Comparison of ENCODE assay signal across 19 cellular contexts in genomic region chr5:169339869-169340268, GRCh38. TPM values are rescaled to one million over a fixed set of nuclear protein-coding genes. Genes with fewer than 3 reads are reported as not detected.
DNase-seq lines count a peak whose midpoint lies in the region; ATAC-seq lines count a peak whose summit lies in the region.
"Had no signal": no experiment of that assay in that cellular context is flagged by ENCODE, and none has a peak within 500 bp of the region (broad histone marks: within the 10 kb centered on the region; RNA-seq: fewer than 3 reads in every experiment).

No MANE protein-coding gene starts in this region.

- ATAC-seq in GM18907 (IDR thresholded peaks at IDR 0.05; ENCODE audit: unreplicated experiment) (peak; percentile 96), GM21515 (IDR thresholded peaks at IDR 0.05; ENCODE audit: unreplicated experiment) (peak; percentile 76), HG02943 (IDR thresholded peaks at IDR 0.05; ENCODE audit: low read depth, unreplicated experiment) (peak; percentile 83), HG03457 (IDR thresholded peaks at IDR 0.05; ENCODE audit: unreplicated experiment) (peak; percentile 93)
- ATAC-seq in activated naive CD4-positive, alpha-beta T cell treated with anti-CD3 and anti-CD28 coated beads, Interleukin-2, amount 50 U/mL, for 72 hours = no peak
- ATAC-seq: gastroesophageal sphincter; lower lobe of right lung; naive thymus-derived CD8-positive, alpha-beta T cell; psoas muscle had no signal

- H3K36me3 Mint-ChIP-seq in activated naive CD4-positive, alpha-beta T cell treated with anti-CD3 and anti-CD28 coated beads, Interleukin-2, amount 50 U/mL, for 72 hours = no peaks in the 10 kb centered on the region
- H3K36me3 Mint-ChIP-seq: naive thymus-derived CD8-positive, alpha-beta T cell had no signal

- DNase-seq in COR-L47 (lab: John Stamatoyannopoulos, UW) (no peak), KBM-7 (no peak), RKO (ENCODE audit: low spot score) (no peak)
- no peak for DNase-seq in activated naive CD4-positive, alpha-beta T cell treated with anti-CD3 and anti-CD28 coated beads, Interleukin-2, amount 50 U/mL, for 72 hours (ENCODE audit: low spot score in 2 of 2)
- DNase-seq: amygdala; cerebellar nuclear complex; IMR-90; lower lobe of right lung; naive thymus-derived CD8-positive, alpha-beta T cell; NCI-H2227 treated with DMSO at 0.1 percent for 48 hours; psoas muscle; SJCRH30; stimulated activated CD4-positive, alpha-beta T cell treated with anti-CD3 and anti-CD28 coated beads, Interleukin-15, amount 100 ng/mL, for 24 hours; substantia nigra had no signal

- peaks cover 0 to 3% of the 10 kb centered on the region in 2 donors for H3K9me3 Mint-ChIP-seq in activated naive CD4-positive, alpha-beta T cell treated with anti-CD3 and anti-CD28 coated beads, Interleukin-2, amount 50 U/mL, for 72 hours
- H3K9me3 Mint-ChIP-seq: naive thymus-derived CD8-positive, alpha-beta T cell had no signal

- no peak overlapping the region for H3K27ac Mint-ChIP-seq in activated naive CD4-positive, alpha-beta T cell treated with anti-CD3 and anti-CD28 coated beads, Interleukin-2, amount 50 U/mL, for 72 hours
- H3K27ac Mint-ChIP-seq: naive thymus-derived CD8-positive, alpha-beta T cell had no signal

- in situ Hi-C loops in KBM-7 (cut with MboI; ENCODE audit: low pct_unique_long_range_greater_than_20kb, low sequenced_read_pairs) = no loop called here

RNA-seq across cellular contexts. Expression of gene SLIT3, which starts 38.9 kb away (rescaled TPM):
- total RNA-seq in activated naive CD4-positive, alpha-beta T cell treated with anti-CD3 and anti-CD28 coated beads, Interleukin-2, amount 50 U/mL, for 72 hours = 1 to 10 TPM; 1.9 to 2.0 TPM
- total RNA-seq: naive thymus-derived CD8-positive, alpha-beta T cell had no signal

Comparison
In these comparisons a context has a peak if more than half of its experiments do, and no peak if none do; other contexts are left out.
1. ATAC-seq: peak in GM18907 (single experiment), GM21515 (single experiment), HG02943 (single experiment) and HG03457 (single experiment); none in activated naive CD4-positive, alpha-beta T cell treated with anti-CD3 and anti-CD28 coated beads, Interleukin-2, amount 50 U/mL, for 72 hours (0 of 2).